In the genomic region with DNA sequence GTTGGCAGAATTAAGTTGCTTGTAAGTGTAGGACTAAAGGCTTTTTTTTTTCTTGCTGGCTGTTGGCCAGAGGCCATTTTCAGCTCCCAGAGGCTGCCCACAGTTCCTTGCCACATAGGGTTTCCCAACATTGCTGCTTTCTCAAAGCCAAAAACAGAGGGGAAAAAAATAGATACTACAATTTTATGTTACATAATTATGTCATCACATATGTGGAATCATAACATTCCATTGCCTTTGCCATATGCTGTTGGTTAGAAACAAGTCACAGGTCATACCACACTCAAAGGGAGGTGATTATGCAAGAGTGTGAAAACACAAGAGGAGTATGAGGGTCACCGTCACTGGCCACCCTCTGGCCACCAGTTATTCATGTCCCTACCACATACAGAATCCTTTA, we compare ENCODE assay signal across 1 cellular context.
TF ChIP-seq lines count a peak whose summit lies in the region.

No MANE protein-coding gene starts in this region.

TF ChIP-seq in HepG2, 621 proteins besides CTCF, POLR2A, EP300 and RAD21 (continued from another document):
- TF ChIP-seq, protein P1, sequence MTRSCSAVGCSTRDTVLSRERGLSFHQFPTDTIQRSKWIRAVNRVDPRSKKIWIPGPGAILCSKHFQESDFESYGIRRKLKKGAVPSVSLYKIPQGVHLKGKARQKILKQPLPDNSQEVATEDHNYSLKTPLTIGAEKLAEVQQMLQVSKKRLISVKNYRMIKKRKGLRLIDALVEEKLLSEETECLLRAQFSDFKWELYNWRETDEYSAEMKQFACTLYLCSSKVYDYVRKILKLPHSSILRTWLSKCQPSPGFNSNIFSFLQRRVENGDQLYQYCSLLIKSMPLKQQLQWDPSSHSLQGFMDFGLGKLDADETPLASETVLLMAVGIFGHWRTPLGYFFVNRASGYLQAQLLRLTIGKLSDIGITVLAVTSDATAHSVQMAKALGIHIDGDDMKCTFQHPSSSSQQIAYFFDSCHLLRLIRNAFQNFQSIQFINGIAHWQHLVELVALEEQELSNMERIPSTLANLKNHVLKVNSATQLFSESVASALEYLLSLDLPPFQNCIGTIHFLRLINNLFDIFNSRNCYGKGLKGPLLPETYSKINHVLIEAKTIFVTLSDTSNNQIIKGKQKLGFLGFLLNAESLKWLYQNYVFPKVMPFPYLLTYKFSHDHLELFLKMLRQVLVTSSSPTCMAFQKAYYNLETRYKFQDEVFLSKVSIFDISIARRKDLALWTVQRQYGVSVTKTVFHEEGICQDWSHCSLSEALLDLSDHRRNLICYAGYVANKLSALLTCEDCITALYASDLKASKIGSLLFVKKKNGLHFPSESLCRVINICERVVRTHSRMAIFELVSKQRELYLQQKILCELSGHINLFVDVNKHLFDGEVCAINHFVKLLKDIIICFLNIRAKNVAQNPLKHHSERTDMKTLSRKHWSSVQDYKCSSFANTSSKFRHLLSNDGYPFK (CRISPR knock-in tag; IDR thresholded peaks at IDR 0.05; ENCODE audit: borderline replicate concordance): no peak
- TF ChIP-seq, protein P2, sequence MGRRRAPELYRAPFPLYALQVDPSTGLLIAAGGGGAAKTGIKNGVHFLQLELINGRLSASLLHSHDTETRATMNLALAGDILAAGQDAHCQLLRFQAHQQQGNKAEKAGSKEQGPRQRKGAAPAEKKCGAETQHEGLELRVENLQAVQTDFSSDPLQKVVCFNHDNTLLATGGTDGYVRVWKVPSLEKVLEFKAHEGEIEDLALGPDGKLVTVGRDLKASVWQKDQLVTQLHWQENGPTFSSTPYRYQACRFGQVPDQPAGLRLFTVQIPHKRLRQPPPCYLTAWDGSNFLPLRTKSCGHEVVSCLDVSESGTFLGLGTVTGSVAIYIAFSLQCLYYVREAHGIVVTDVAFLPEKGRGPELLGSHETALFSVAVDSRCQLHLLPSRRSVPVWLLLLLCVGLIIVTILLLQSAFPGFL (CRISPR knock-in tag; IDR thresholded peaks at IDR 0.05): no peak
- 0 out of 2 replicates have a peak, but pooled peaks have one; percentile 16 for TF ChIP-seq ATF7 (IDR thresholded peaks at IDR 0.05)
- no peak for TF ChIP-seq ATF7 (CRISPR knock-in tag; IDR thresholded peaks at IDR 0.05)
- TF ChIP-seq ZNF761 (CRISPR knock-in tag; conservative IDR thresholded peaks at IDR 0.05): no peak
- TF ChIP-seq, protein P3, sequence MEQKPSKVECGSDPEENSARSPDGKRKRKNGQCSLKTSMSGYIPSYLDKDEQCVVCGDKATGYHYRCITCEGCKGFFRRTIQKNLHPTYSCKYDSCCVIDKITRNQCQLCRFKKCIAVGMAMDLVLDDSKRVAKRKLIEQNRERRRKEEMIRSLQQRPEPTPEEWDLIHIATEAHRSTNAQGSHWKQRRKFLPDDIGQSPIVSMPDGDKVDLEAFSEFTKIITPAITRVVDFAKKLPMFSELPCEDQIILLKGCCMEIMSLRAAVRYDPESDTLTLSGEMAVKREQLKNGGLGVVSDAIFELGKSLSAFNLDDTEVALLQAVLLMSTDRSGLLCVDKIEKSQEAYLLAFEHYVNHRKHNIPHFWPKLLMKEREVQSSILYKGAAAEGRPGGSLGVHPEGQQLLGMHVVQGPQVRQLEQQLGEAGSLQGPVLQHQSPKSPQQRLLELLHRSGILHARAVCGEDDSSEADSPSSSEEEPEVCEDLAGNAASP (CRISPR knock-in tag; IDR thresholded peaks at IDR 0.05; ENCODE audit: borderline replicate concordance): no peak
- TF ChIP-seq ERF (CRISPR knock-in tag; IDR thresholded peaks at IDR 0.05): no peak
- no peak for TF ChIP-seq PRMT3 (CRISPR knock-in tag; IDR thresholded peaks at IDR 0.05; ENCODE audit: borderline replicate concordance, low read depth)
- TF ChIP-seq ZNF552 (CRISPR knock-in tag; IDR thresholded peaks at IDR 0.05; ENCODE audit: borderline replicate concordance): no peak
- peak; percentile 56; the same call in 1 of the 2 replicates for TF ChIP-seq CEBPB (IDR thresholded peaks at IDR 0.05; ENCODE audit: borderline replicate concordance, low read depth, low read length)
- no peak for TF ChIP-seq ZNF558 (CRISPR knock-in tag; IDR thresholded peaks at IDR 0.05; ENCODE audit: borderline replicate concordance)
- 0 out of 2 replicates have a peak, but pooled peaks have one; percentile 22 for TF ChIP-seq CEBPG (CRISPR knock-in tag; IDR thresholded peaks at IDR 0.05)
- TF ChIP-seq, protein P4, sequence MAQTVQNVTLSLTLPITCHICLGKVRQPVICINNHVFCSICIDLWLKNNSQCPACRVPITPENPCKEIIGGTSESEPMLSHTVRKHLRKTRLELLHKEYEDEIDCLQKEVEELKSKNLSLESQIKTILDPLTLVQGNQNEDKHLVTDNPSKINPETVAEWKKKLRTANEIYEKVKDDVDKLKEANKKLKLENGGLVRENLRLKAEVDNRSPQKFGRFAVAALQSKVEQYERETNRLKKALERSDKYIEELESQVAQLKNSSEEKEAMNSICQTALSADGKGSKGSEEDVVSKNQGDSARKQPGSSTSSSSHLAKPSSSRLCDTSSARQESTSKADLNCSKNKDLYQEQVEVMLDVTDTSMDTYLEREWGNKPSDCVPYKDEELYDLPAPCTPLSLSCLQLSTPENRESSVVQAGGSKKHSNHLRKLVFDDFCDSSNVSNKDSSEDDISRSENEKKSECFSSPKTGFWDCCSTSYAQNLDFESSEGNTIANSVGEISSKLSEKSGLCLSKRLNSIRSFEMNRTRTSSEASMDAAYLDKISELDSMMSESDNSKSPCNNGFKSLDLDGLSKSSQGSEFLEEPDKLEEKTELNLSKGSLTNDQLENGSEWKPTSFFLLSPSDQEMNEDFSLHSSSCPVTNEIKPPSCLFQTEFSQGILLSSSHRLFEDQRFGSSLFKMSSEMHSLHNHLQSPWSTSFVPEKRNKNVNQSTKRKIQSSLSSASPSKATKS (CRISPR knock-in tag; IDR thresholded peaks at IDR 0.05): no peak
- TF ChIP-seq ZNF577 (CRISPR knock-in tag; IDR thresholded peaks at IDR 0.05; ENCODE audit: borderline replicate concordance, low read depth): no peak
- TF ChIP-seq RCOR2 (CRISPR knock-in tag; IDR thresholded peaks at IDR 0.05): no peak
- TF ChIP-seq ATF7-NPFF (CRISPR knock-in tag; IDR thresholded peaks at IDR 0.05; ENCODE audit: low read depth): no peak
- TF ChIP-seq, protein P5, sequence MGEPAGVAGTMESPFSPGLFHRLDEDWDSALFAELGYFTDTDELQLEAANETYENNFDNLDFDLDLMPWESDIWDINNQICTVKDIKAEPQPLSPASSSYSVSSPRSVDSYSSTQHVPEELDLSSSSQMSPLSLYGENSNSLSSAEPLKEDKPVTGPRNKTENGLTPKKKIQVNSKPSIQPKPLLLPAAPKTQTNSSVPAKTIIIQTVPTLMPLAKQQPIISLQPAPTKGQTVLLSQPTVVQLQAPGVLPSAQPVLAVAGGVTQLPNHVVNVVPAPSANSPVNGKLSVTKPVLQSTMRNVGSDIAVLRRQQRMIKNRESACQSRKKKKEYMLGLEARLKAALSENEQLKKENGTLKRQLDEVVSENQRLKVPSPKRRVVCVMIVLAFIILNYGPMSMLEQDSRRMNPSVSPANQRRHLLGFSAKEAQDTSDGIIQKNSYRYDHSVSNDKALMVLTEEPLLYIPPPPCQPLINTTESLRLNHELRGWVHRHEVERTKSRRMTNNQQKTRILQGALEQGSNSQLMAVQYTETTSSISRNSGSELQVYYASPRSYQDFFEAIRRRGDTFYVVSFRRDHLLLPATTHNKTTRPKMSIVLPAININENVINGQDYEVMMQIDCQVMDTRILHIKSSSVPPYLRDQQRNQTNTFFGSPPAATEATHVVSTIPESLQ (CRISPR knock-in tag; conservative IDR thresholded peaks at IDR 0.05): no peak
